In the genomic region with DNA sequence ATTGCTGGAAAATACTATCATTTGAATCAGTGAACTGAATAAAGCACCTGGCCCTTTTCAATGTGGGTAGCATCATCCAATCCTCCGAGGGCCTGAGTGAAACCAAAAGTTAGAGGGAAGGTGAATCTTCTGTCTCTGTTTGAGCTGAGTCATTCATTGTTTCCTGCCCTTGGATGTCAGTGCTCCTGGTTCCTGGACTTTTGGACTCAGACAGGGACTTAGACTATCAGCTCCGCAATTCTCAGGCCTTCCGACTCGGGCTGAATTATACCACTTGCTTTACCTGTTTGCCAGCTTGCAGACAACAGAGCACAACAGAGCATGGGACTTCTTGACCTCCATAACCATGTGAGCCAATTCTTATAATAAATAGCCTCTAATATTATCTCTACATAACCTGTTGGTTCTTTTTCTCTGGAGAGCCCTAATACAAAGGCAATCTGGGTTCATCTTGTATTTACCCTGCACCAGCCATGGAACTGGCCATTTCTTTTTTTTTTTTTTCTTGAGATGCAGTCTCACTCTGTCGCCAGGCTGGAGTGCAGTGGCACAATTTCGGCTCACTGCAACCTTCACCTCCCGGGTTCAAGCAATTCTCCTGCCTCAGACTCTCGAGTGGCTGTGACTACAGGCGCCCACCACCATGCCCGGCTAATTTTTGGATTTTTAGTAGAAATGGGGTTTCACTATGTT, we compare ENCODE assay signal across 1 cellular context.
TF ChIP-seq lines count a peak whose summit lies in the region.

No MANE protein-coding gene starts in this region.

TF ChIP-seq in HCT116, 20 proteins besides CTCF, POLR2A, EP300 and RAD21 (continued from another document):
- TF ChIP-seq CEBPB (IDR thresholded peaks at IDR 0.05; ENCODE audit: low read depth), result no peak
- no peak for TF ChIP-seq EGR1 (IDR thresholded peaks at IDR 0.05; ENCODE audit: low read depth)
- no peak for TF ChIP-seq EZH2 (IDR thresholded peaks at IDR 0.05)
- TF ChIP-seq YY1 (IDR thresholded peaks at IDR 0.05; ENCODE audit: extremely low read depth, insufficient replicate concordance, low read depth, low read length), result no peak
- TF ChIP-seq, protein P1, sequence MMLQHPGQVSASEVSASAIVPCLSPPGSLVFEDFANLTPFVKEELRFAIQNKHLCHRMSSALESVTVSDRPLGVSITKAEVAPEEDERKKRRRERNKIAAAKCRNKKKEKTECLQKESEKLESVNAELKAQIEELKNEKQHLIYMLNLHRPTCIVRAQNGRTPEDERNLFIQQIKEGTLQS (IDR thresholded peaks at IDR 0.05), result no peak
- TF ChIP-seq, protein P2, sequence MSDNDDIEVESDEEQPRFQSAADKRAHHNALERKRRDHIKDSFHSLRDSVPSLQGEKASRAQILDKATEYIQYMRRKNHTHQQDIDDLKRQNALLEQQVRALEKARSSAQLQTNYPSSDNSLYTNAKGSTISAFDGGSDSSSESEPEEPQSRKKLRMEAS (IDR thresholded peaks at IDR 0.05), result no peak
- no peak for TF ChIP-seq SRF (IDR thresholded peaks at IDR 0.05; ENCODE audit: low read depth)
- no peak for TF ChIP-seq FOSL1 (IDR thresholded peaks at IDR 0.05; ENCODE audit: low read depth)
- no peak for TF ChIP-seq ELF1 (IDR thresholded peaks at IDR 0.05; ENCODE audit: borderline replicate concordance, low read depth)
- TF ChIP-seq ZNF274 (IDR thresholded peaks at IDR 0.05; ENCODE audit: low read depth, low read length), result no peak
- TF ChIP-seq SP1 (IDR thresholded peaks at IDR 0.05; ENCODE audit: low read depth), result no peak
- TF ChIP-seq POLR2AphosphoS5 (IDR thresholded peaks at IDR 0.05; ENCODE audit: low read depth, low read length), result no peak
